In the genomic region with DNA sequence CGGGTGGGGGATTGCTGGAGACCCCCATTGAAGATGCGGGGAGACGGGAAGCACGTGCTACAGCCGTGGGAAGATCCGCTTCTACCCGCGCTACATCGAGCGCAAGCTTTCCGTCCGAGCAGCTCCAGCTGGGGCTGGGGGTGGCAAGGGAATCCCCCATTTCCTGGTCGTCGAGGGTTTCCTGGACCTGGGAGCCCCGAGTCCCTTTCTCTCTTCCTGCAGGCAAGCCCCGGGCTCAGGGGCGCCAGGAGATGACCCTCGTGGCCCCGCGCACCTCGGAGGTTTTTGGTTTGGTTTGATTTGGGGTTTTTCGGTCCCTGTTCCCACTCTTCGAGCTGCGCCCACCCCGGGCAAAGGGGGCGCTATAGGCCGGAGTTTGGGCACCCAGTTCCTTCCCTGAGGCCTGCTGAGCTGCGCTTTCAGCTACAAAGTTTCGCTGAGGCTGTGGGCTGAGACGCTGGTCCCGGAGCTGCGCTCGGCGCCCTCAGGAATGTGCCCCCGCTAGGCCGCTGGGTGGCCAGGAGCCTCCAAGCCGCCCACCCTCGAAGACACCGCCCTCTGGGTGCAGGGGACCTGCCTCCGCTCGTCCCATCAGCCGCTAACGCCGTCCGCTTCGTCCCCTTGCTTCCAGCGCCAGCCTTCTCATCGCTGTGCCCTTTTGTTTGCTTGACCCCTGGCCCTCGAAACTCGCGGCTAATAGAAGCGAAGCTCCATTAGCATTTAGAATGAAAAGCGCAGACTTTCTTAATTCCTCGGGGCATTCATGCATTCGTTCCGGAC, we compare ENCODE assay signal across 8 cellular contexts. TPM values are rescaled to one million over a fixed set of nuclear protein-coding genes. Genes with fewer than 3 reads are reported as not detected.
A peak's percentile ranks its signal among the peaks of the same experiment; 100 is the strongest.
DNase-seq lines count a peak whose midpoint lies in the region; ATAC-seq, FAIRE-seq and TF ChIP-seq lines count a peak whose summit lies in the region.

No MANE protein-coding gene starts in this region.

- peak overlapping the region; percentile 100 for H3K4me2 ChIP-seq in keratinocyte (ENCODE audit: control insufficient read depth, extremely low read depth, insufficient read depth, low read depth, low read length)

- peak overlapping the region; percentile 33 for H3K9ac ChIP-seq in keratinocyte (ENCODE audit: control insufficient read depth, extremely low read depth, insufficient read depth, low read length)

- peak overlapping the region; percentile 37 for H2AFZ ChIP-seq in keratinocyte (ENCODE audit: control insufficient read depth, low read length)

- H3K9me1 ChIP-seq in keratinocyte (ENCODE audit: control insufficient read depth, extremely low read depth, insufficient read depth, low read length): no peaks in the 10 kb centered on the region

- H3K9me3 ChIP-seq in T-helper 17 cell (ENCODE audit: control insufficient read depth, low read length, poor library complexity, severe bottlenecking): no peaks in the 10 kb centered on the region
- no peaks in the 10 kb centered on the region for H3K9me3 ChIP-seq in keratinocyte (ENCODE audit: control insufficient read depth, low read depth, low read length)

- H3K4me1 Mint-ChIP-seq in T-helper 17 cell: peaks cover 37% of the 10 kb centered on the region

- no peaks in the 10 kb centered on the region for H3K79me2 ChIP-seq in keratinocyte (ENCODE audit: control insufficient read depth, insufficient read depth, low read length)

- peaks cover 3% of the 10 kb centered on the region for H3K36me3 Mint-ChIP-seq in T-helper 17 cell (ENCODE audit: low read depth)

- in situ Hi-C loops in brain microvascular endothelial cell (cut with HindIII; ENCODE audit: low pct_ligation_motif_present, low sequenced_read_pairs): no loop called here

- peak overlapping the region; percentile 99 for H3K27ac Mint-ChIP-seq in T-helper 17 cell

- H3K4me1 ChIP-seq in keratinocyte (ENCODE audit: control insufficient read depth, extremely low read depth, insufficient read depth, low read length): peaks cover 25% of the 10 kb centered on the region

- H3K4me3 ChIP-seq in AG04449 (ENCODE audit: low read depth, low read length): peak overlapping the region; percentile 95
- H3K4me3 ChIP-seq in brain microvascular endothelial cell (ENCODE audit: low read depth, low read length): peak overlapping the region; percentile 81
- peak overlapping the region in 2 of 3 experiments; percentile 45 to 54 for H3K4me3 ChIP-seq in keratinocyte (ENCODE audit: control insufficient read depth in 2 of 3, extremely low read depth in 1 of 3, insufficient read depth in 2 of 3, low read depth in 1 of 3, low read length in 3 of 3)

- POLR2A ChIA-PET in AG04449 (lab: Yijun Ruan, JAX): no interaction called here

- ATAC-seq in GM21786 (IDR thresholded peaks at IDR 0.05; ENCODE audit: unreplicated experiment) (peak; percentile 16), T-helper 17 cell (no peak), GM21737 (IDR thresholded peaks at IDR 0.05; ENCODE audit: unreplicated experiment) (no peak)

- dilution Hi-C loops in keratinocyte (cut with MboI; ENCODE audit: extremely low pct_ligation_motif_present, low sequenced_read_pairs): no loop called here

- peaks cover 61% of the 10 kb centered on the region for H3K27me3 Mint-ChIP-seq in T-helper 17 cell

- H3K27ac ChIP-seq in brain microvascular endothelial cell (no peak overlapping the region), keratinocyte (ENCODE audit: control insufficient read depth, insufficient read depth, low read length) (no peak overlapping the region)

- H3K27me3 ChIP-seq in brain microvascular endothelial cell (replicated peaks) (peaks cover 22% of the 10 kb centered on the region), keratinocyte (ENCODE audit: control insufficient read depth, extremely low read depth, insufficient read depth, low read length) (peaks cover 66% of the 10 kb centered on the region)

- H3K36me3 ChIP-seq in brain microvascular endothelial cell (replicated peaks) (no peaks in the 10 kb centered on the region), keratinocyte (ENCODE audit: control insufficient read depth in 2 of 2, extremely low read depth in 1 of 2, insufficient read depth in 2 of 2, low read length in 2 of 2) (no peaks in the 10 kb centered on the region)

- no peaks in the 10 kb centered on the region for H4K20me1 ChIP-seq in keratinocyte (ENCODE audit: control insufficient read depth, extremely low read depth, insufficient read depth, low read length)

- no peak for DNase-seq in AG04449 (ENCODE audit: low read depth, low spot score)
- DNase-seq in T-helper 17 cell: peak; percentile 34 to 64 (median 44)
- DNase-seq in brain microvascular endothelial cell: peak; percentile 21
- DNase-seq in keratinocyte (ENCODE audit: low read depth, low spot score): no peak
- DNase-seq in stimulated activated CD4-positive, alpha-beta T cell treated with anti-CD3 and anti-CD28 coated beads, Interleukin-4, amount 100 ng/mL, for 24 hours: peak; percentile 66
- no peak for DNase-seq in H4 (ENCODE audit: low spot score)

- peak overlapping the region; percentile 99 for H3K4me3 Mint-ChIP-seq in T-helper 17 cell

- TF ChIP-seq CTCF in AG04449 (IDR thresholded peaks at IDR 0.05; ENCODE audit: insufficient read depth, low read length, missing control alignments): peak; percentile 58
- TF ChIP-seq CTCF in brain microvascular endothelial cell (IDR thresholded peaks at IDR 0.05; ENCODE audit: low read depth, low read length, missing control alignments): peak; percentile 78
- TF ChIP-seq CTCF in keratinocyte (optimal IDR thresholded peaks at IDR 0.05 in 1 of 3, IDR thresholded peaks at IDR 0.05 in 1 of 3, conservative IDR thresholded peaks at IDR 0.05 in 1 of 3; ENCODE audit: extremely low read depth in 1 of 3, insufficient read depth in 2 of 3, low read length in 3 of 3): peak; percentile 32 to 52 (median 41)

- no peak for FAIRE-seq in keratinocyte (lab: Jason Lieb, UNC)

- CTCF ChIA-PET in AG04449 (lab: Yijun Ruan, JAX): interaction anchor here (0.7 to 1.8 kb wide), 10 partner anchors 12 to 913 kb away, joined by 3 to 6 read pairs (median 3); no protein-coding TSS in a partner anchor

RNA-seq across cellular contexts. Expression of a gene that starts 2.9 kb away (rescaled TPM):
- total RNA-seq in T-helper 17 cell: 10 to 100 TPM; 48.2 to 51.3 TPM
- 0.13 to 0.16 TPM in 2 of 3 replicates, not detected in the other for polyA plus RNA-seq in keratinocyte
- polyA plus RNA-seq in keratinocyte (2011; ENCODE audit: low read depth): 0.32 TPM
- polyA plus RNA-seq in keratinocyte (2011; cell fraction: cytosol; rRNA removed): 0.02 and 0.09 TPM in 2 replicates
- 2.1 and 4.3 TPM in 2 replicates for polyA plus RNA-seq in keratinocyte (2011; cell fraction: nucleus; rRNA removed)
- polyA plus RNA-seq in keratinocyte (2012; ENCODE audit: low replicate concordance): 0.41 TPM in 1 of 2 replicates, not detected in the other
- 1.1 to 1.2 TPM in 2 of 3 replicates, not detected in the other for polyA minus RNA-seq in keratinocyte
- not detected for polyA minus RNA-seq in keratinocyte (2011; cell fraction: cytosol; rRNA and poly(A)+ RNA removed)
- 13.0 and 21.7 TPM in 2 replicates for polyA minus RNA-seq in keratinocyte (2011; cell fraction: nucleus; rRNA and poly(A)+ RNA removed)
- total RNA-seq in H4 (2014; rRNA removed; shearing (Covaris generic)): 0.06 and 0.08 TPM in 2 replicates

Comparison
In these comparisons a context has a peak if more than half of its experiments do, and no peak if none do; other contexts are left out.
1. DNase-seq: peak in T-helper 17 cell (3 of 3), brain microvascular endothelial cell (single experiment) and stimulated activated CD4-positive, alpha-beta T cell treated with anti-CD3 and anti-CD28 coated beads, Interleukin-4, amount 100 ng/mL, for 24 hours (single experiment); none in AG04449 (single experiment), keratinocyte (single experiment) and H4 (single experiment).
2. RNA of a gene that starts 2.9 kb away (total RNA-seq): 48.2 to 51.3 TPM in T-helper 17 cell; 0.06 to 0.08 TPM in H4; every median in the first group is over 10 times any median in the second.
3. Peak in every context shown above with its lines, with median percentiles within 50 percentile points of each other: H3K4me3 ChIP-seq and CTCF ChIP-seq.